Comparison of ENCODE assay signal across 16 cellular contexts in the genomic region with DNA sequence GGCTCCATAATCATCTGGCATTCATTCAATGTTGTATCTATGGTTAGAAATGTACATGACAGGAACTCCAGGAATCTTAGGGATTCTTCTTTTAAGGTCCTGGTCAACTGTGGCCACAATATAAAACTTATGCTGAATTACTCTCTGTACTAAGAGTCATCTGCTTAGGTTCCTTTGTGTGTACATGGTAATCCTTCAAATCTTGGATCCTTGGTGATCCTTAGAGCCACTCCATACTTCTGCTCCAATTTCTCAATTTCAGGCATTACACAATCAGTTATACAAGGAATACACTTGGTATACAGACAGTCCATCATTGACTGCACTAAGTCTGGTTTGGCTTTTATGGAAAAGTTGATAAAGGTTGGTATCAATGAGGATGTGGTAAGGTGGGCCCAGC.
"Had no signal": no experiment of that assay in that cellular context is flagged by ENCODE, and none has a peak within 500 bp of the region (broad histone marks: within the 10 kb centered on the region; RNA-seq: fewer than 3 reads in every experiment).

No MANE protein-coding gene starts in this region.

- H3K27me3 ChIP-seq: dorsolateral prefrontal cortex, esophagus muscularis mucosa, heart left ventricle, sigmoid colon, stomach had no signal

- DNase-seq: cortex of kidney; dorsolateral prefrontal cortex; effector memory CD4-positive, alpha-beta T cell; heart left ventricle; hippocampal formation; left colon; naive thymus-derived CD4-positive, alpha-beta T cell; nephron progenitor cell; sigmoid colon; small intestine; stimulated activated CD4-positive, alpha-beta T cell treated with anti-CD3 and anti-CD28 coated beads, Interleukin-12 subunit alpha, Interleukin-12 subunit beta, amount 100 ng/mL, for 4 hours; stimulated activated naive CD4-positive, alpha-beta T cell; stomach; trophoblast cell had no signal

- H3K27ac ChIP-seq: epithelial cell of prostate, esophagus muscularis mucosa, heart left ventricle, sigmoid colon, stomach had no signal

- H3K36me3 ChIP-seq: sigmoid colon had no signal

- H3K9me3 ChIP-seq: esophagus muscularis mucosa, heart left ventricle, sigmoid colon, stomach had no signal

- H3K4me3 ChIP-seq: dorsolateral prefrontal cortex, esophagus muscularis mucosa, heart left ventricle, sigmoid colon, stomach had no signal
